17 cellular contexts compared by ENCODE assay signal in the genomic region with DNA sequence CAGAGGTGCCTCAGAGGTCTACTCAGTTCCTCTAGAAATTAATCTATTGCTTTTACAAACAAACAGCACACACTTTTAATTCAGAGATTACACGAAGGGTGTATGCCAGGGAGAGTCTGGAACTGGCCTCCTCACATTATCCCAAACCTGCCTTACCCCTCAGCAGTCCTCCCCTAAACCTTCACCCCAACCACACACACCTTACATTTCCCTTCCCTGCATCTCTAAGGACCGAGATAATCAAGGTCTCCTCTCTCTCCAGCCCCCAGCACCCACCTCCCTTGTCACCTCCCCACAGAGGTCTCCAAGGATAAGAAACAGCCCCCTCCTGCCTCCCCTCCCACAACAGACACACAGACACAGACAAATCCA. TPM values are rescaled to one million over a fixed set of nuclear protein-coding genes. Genes with fewer than 3 reads are reported as not detected.
DNase-seq lines count a peak whose midpoint lies in the region; ATAC-seq and TF ChIP-seq lines count a peak whose summit lies in the region.
"Had no signal": no experiment of that assay in that cellular context is flagged by ENCODE, and none has a peak within 500 bp of the region (broad histone marks: within the 10 kb centered on the region; RNA-seq: fewer than 3 reads in every experiment).

No MANE protein-coding gene starts in this region.

- H3K9ac ChIP-seq in HUES6 (ENCODE audit: low read length) = peak overlapping the region; percentile 51
- H3K9ac ChIP-seq: BLaER1 treated with 17β-estradiol and CSF1 and Interleukin-3, amounts not matched to agents 10 nM and 100 nM; SK-N-SH had no signal

- no peaks in the 10 kb centered on the region for H3K27me3 ChIP-seq in CD8-positive, alpha-beta T cell (ENCODE audit: insufficient read depth, low read length)
- H3K27me3 ChIP-seq in HUES6 (ENCODE audit: control insufficient read depth, insufficient read depth, low read length) = peaks cover 15% of the 10 kb centered on the region
- H3K27me3 ChIP-seq: BLaER1 treated with 17β-estradiol and CSF1 and Interleukin-3, amounts not matched to agents 10 nM and 100 nM; stomach had no signal

- peaks cover 36% of the 10 kb centered on the region for H3K4me1 Mint-ChIP-seq in CD8-positive, alpha-beta T cell (ENCODE audit: low read depth)
- peaks cover 75% of the 10 kb centered on the region for H3K4me1 Mint-ChIP-seq in dendritic cell treated with granulocyte-macrophage colony-stimulating factor and Interleukin-4, amounts not matched to agents 40 ng/mL and 50 ng/mL, for 4 days (ENCODE audit: low read depth)
- peaks cover 17 to 34% (median 28%) of the 10 kb centered on the region in 4 donors for H3K4me1 Mint-ChIP-seq in naive thymus-derived CD8-positive, alpha-beta T cell

- TF ChIP-seq CTCF in CD8-positive, alpha-beta T cell (IDR thresholded peaks at IDR 0.05) = no peak

- no peak overlapping the region for H3K27ac ChIP-seq in CD8-positive, alpha-beta T cell (ENCODE audit: low read depth, low read length)
- no peak overlapping the region for H3K27ac ChIP-seq in HUES6 (ENCODE audit: low read depth, low read length)
- H3K27ac ChIP-seq: BLaER1 treated with 17β-estradiol and CSF1 and Interleukin-3, amounts not matched to agents 10 nM and 100 nM had no signal

- H3K36me3 Mint-ChIP-seq in CD8-positive, alpha-beta T cell = peaks cover 5% of the 10 kb centered on the region
- peaks cover 94% of the 10 kb centered on the region for H3K36me3 Mint-ChIP-seq in dendritic cell treated with granulocyte-macrophage colony-stimulating factor and Interleukin-4, amounts not matched to agents 40 ng/mL and 50 ng/mL, for 4 days (ENCODE audit: low read depth)
- H3K36me3 Mint-ChIP-seq in naive thymus-derived CD8-positive, alpha-beta T cell = no peaks in the 10 kb centered on the region

- DNase-seq in CD8-positive, alpha-beta T cell = no peak
- DNase-seq in naive thymus-derived CD8-positive, alpha-beta T cell = no peak
- no peak for DNase-seq in DMS153 (lab: John Stamatoyannopoulos, UW)
- DNase-seq: foreskin melanocyte, kidney glomerular epithelial cell, NCI-H2171 treated with DMSO at 0.1 percent for 48 hours, SK-N-SH, stomach had no signal

- ATAC-seq in CD8-positive, alpha-beta T cell = no peak
- ATAC-seq in naive thymus-derived CD8-positive, alpha-beta T cell = peak in 1 of 2 donors; percentile 28
- ATAC-seq in HG03460 (IDR thresholded peaks at IDR 0.05; ENCODE audit: unreplicated experiment) (no peak), HG03039 (IDR thresholded peaks at IDR 0.05; ENCODE audit: unreplicated experiment) (no peak), GM19324 (IDR thresholded peaks at IDR 0.05; ENCODE audit: low FRiP score, unreplicated experiment) (no peak)

- no peak overlapping the region for H3K4me3 ChIP-seq in CD8-positive, alpha-beta T cell (ENCODE audit: low read depth, low read length)
- H3K4me3 ChIP-seq in HUES6 (ENCODE audit: low read depth, low read length) = peak overlapping the region; percentile 78
- H3K4me3 ChIP-seq: BLaER1 treated with 17β-estradiol and CSF1 and Interleukin-3, amounts not matched to agents 10 nM and 100 nM had no signal

- H3K9me3 Mint-ChIP-seq in CD8-positive, alpha-beta T cell = no peaks in the 10 kb centered on the region
- no peaks in the 10 kb centered on the region for H3K9me3 Mint-ChIP-seq in dendritic cell treated with granulocyte-macrophage colony-stimulating factor and Interleukin-4, amounts not matched to agents 40 ng/mL and 50 ng/mL, for 4 days
- H3K9me3 Mint-ChIP-seq in naive thymus-derived CD8-positive, alpha-beta T cell = no peaks in the 10 kb centered on the region
- H3K9me3 Mint-ChIP-seq: activated T-helper 17 cell treated with anti-CD3 and anti-CD28 coated beads, Interleukin-2, amount 50 U/mL, for 72 hours had no signal

- POLR2A ChIA-PET in CD8-positive, alpha-beta T cell (lab: Charles Lee) = no interaction called here
- POLR2A ChIA-PET in naive thymus-derived CD8-positive, alpha-beta T cell (lab: Charles Lee) = interaction anchor here (0.6 kb wide), 1 partner anchor 55 kb away, joined by 3 read pairs; no protein-coding TSS in a partner anchor

- H3K4me1 ChIP-seq in CD8-positive, alpha-beta T cell (ENCODE audit: insufficient read depth, low read length) = peaks cover 5% of the 10 kb centered on the region
- H3K4me1 ChIP-seq in HUES6 (ENCODE audit: control insufficient read depth, insufficient read depth, low read length) = no peaks in the 10 kb centered on the region
- H3K4me1 ChIP-seq: BLaER1 treated with 17β-estradiol and CSF1 and Interleukin-3, amounts not matched to agents 10 nM and 100 nM; stomach had no signal

- H3K27me3 Mint-ChIP-seq in CD8-positive, alpha-beta T cell (ENCODE audit: low read depth) = no peaks in the 10 kb centered on the region
- H3K27me3 Mint-ChIP-seq in dendritic cell treated with granulocyte-macrophage colony-stimulating factor and Interleukin-4, amounts not matched to agents 40 ng/mL and 50 ng/mL, for 4 days = no peaks in the 10 kb centered on the region
- H3K27me3 Mint-ChIP-seq in naive thymus-derived CD8-positive, alpha-beta T cell = peaks cover 0 to 16% (median 0%) of the 10 kb centered on the region in 5 donors

- CTCF ChIA-PET in CD8-positive, alpha-beta T cell (lab: Charles Lee) = interaction anchor here (1.6 kb wide), 1 partner anchor 83 kb away, joined by 4 read pairs; the partner anchor contains the start of gene HLA-DQB1

- intact Hi-C loops in CD8-positive, alpha-beta T cell (cut with DNase I, micrococcal nuclease) = loop anchor here in 1 of 2 experiments (10.0 kb wide), 1 partner anchor 101 kb away; no protein-coding TSS in a partner anchor
- intact Hi-C loops in dendritic cell treated with granulocyte-macrophage colony-stimulating factor and Interleukin-4, amounts not matched to agents 40 ng/mL and 50 ng/mL, for 4 days (cut with micrococcal nuclease) = no loop called here

- peak overlapping the region; percentile 85 for H3K27ac Mint-ChIP-seq in CD8-positive, alpha-beta T cell
- H3K27ac Mint-ChIP-seq in dendritic cell treated with granulocyte-macrophage colony-stimulating factor and Interleukin-4, amounts not matched to agents 40 ng/mL and 50 ng/mL, for 4 days = peak overlapping the region; percentile 93
- H3K27ac Mint-ChIP-seq in naive thymus-derived CD8-positive, alpha-beta T cell = peak overlapping the region in 5 of 10 donors; percentile 49 to 98 (median 82)
- H3K27ac Mint-ChIP-seq: activated T-helper 17 cell treated with anti-CD3 and anti-CD28 coated beads, Interleukin-2, amount 50 U/mL, for 72 hours had no signal

- peak overlapping the region; percentile 84 for H3K4me3 Mint-ChIP-seq in CD8-positive, alpha-beta T cell
- H3K4me3 Mint-ChIP-seq in dendritic cell treated with granulocyte-macrophage colony-stimulating factor and Interleukin-4, amounts not matched to agents 40 ng/mL and 50 ng/mL, for 4 days = peak overlapping the region; percentile 85
- peak overlapping the region in 6 of 10 donors; percentile 15 to 97 (median 82) for H3K4me3 Mint-ChIP-seq in naive thymus-derived CD8-positive, alpha-beta T cell

- H3K36me3 ChIP-seq in CD8-positive, alpha-beta T cell (ENCODE audit: insufficient read depth, low read length) = no peaks in the 10 kb centered on the region
- no peaks in the 10 kb centered on the region for H3K36me3 ChIP-seq in HUES6 (ENCODE audit: control insufficient read depth, insufficient read depth, low read length)
- H3K36me3 ChIP-seq: BLaER1 treated with 17β-estradiol and CSF1 and Interleukin-3, amounts not matched to agents 10 nM and 100 nM; stomach had no signal

- no peaks in the 10 kb centered on the region for H3K9me3 ChIP-seq in CD8-positive, alpha-beta T cell (ENCODE audit: low read length)
- no peaks in the 10 kb centered on the region for H3K9me3 ChIP-seq in HUES6 (ENCODE audit: control insufficient read depth, insufficient read depth, low read depth, low read length)
- H3K9me3 ChIP-seq: BLaER1 treated with 17β-estradiol and CSF1 and Interleukin-3, amounts not matched to agents 10 nM and 100 nM; SK-N-SH; stomach had no signal

RNA-seq across cellular contexts. Expression of gene HLA-DRB1, which starts 6.1 kb away (rescaled TPM):
- total RNA-seq in CD8-positive, alpha-beta T cell = 10 to 100 TPM; 32.6 to 33.4 TPM
- total RNA-seq in naive thymus-derived CD8-positive, alpha-beta T cell = 10 to 100 TPM; 22.0 to 23.9 TPM
- 100 to 1,000 TPM in 1 of 3 donors, 10 to 100 TPM in 1, 1 to 10 TPM in 1; 1.1 to 127 (median 11.5) TPM for polyA plus RNA-seq in naive thymus-derived CD8-positive, alpha-beta T cell
- total RNA-seq: G401, HT-29 had no signal
- polyA plus RNA-seq: SK-N-SH had no signal

RNA-seq across cellular contexts. Expression of gene HLA-DRB5, which starts 53.4 kb away (rescaled TPM):
- total RNA-seq in CD8-positive, alpha-beta T cell = 10 to 100 TPM in 1 of 2 experiments, 1 to 10 TPM in 1; 9.3 to 10.1 TPM
- under 1 TPM; 0.34 to 0.52 TPM for total RNA-seq in naive thymus-derived CD8-positive, alpha-beta T cell
- 10 to 100 TPM in 1 of 3 donors, 1 to 10 TPM in 1, under 1 TPM in 1; 0.24 to 28.5 (median 1.8) TPM for polyA plus RNA-seq in naive thymus-derived CD8-positive, alpha-beta T cell
- total RNA-seq: G401, HT-29 had no signal
- polyA plus RNA-seq: SK-N-SH had no signal

RNA-seq across cellular contexts. Expression of gene HLA-DQA1, which starts 53.7 kb away (rescaled TPM):
- 1 to 10 TPM; 5.4 to 5.5 TPM for total RNA-seq in CD8-positive, alpha-beta T cell
- total RNA-seq in naive thymus-derived CD8-positive, alpha-beta T cell = 10 to 100 TPM; 13.7 to 15.5 TPM
- 10 to 100 TPM in 1 of 3 donors, 1 to 10 TPM in 1, not detected in 1; 1.6 to 11.0 TPM for polyA plus RNA-seq in naive thymus-derived CD8-positive, alpha-beta T cell
- total RNA-seq: G401, HT-29 had no signal
- polyA plus RNA-seq: SK-N-SH had no signal

Comparison
In these comparisons a context has a peak if more than half of its experiments do, and no peak if none do; other contexts are left out.
1. RNA of gene HLA-DRB5, which starts 53.4 kb away (total RNA-seq): 9.3 to 10.1 TPM in CD8-positive, alpha-beta T cell; 0.34 to 0.52 TPM in naive thymus-derived CD8-positive, alpha-beta T cell; every median in the first group is over 4 times any median in the second.
2. Peak in every context shown above with its lines, with median percentiles within 50 percentile points of each other: H3K4me3 Mint-ChIP-seq.